8 cellular contexts compared by ENCODE assay signal in genomic region chr3:6112546-6112945, GRCh38.
"Had no signal": no experiment of that assay in that cellular context is flagged by ENCODE, and none has a peak within 500 bp of the region (broad histone marks: within the 10 kb centered on the region; RNA-seq: fewer than 3 reads in every experiment).

No MANE protein-coding gene starts in this region.

- H2AFZ ChIP-seq: GM23248, GM23338 had no signal

- ATAC-seq: GM23338, HCT116 had no signal

- DNase-seq: GM23248, GOT3, H7, HCEC 1CT, HFFc6 had no signal

- H3K9ac ChIP-seq: GM23248 had no signal

- H3K4me3 ChIP-seq: GM23248, GM23338, HAP-1 had no signal

- H3K4me2 ChIP-seq: GM23338 had no signal

- H3K4me1 ChIP-seq: HAP-1 had no signal

- H3K27ac ChIP-seq: GM23248 had no signal

- H3K4me1 Mint-ChIP-seq: GM23338 had no signal

- H3K27ac Mint-ChIP-seq: GM23338, HFFc6 had no signal

- H3K9me3 ChIP-seq: HAP-1 had no signal

- H3K4me3 Mint-ChIP-seq: GM23338, HFFc6 had no signal

- H3K36me3 ChIP-seq: HAP-1 had no signal
